In genomic region chr10:79374312-79375191, GRCh38 we compare ENCODE assay signal across 9 cellular contexts. TPM values are rescaled to one million over a fixed set of nuclear protein-coding genes. Genes with fewer than 3 reads are reported as not detected.
DNase-seq lines count a peak whose midpoint lies in the region; ATAC-seq and TF ChIP-seq lines count a peak whose summit lies in the region.
"Had no signal": no experiment of that assay in that cellular context is flagged by ENCODE, and none has a peak within 500 bp of the region (broad histone marks: within the 10 kb centered on the region; RNA-seq: fewer than 3 reads in every experiment).

No MANE protein-coding gene starts in this region.

- TF ChIP-seq CTCF in coronary artery (IDR thresholded peaks at IDR 0.05): peak; percentile 88
- peak; percentile 95 to 99 (median 98) for TF ChIP-seq CTCF in right lobe of liver (IDR thresholded peaks at IDR 0.05)

- peaks cover 11% of the 10 kb centered on the region; the same call in 1 of the 2 replicates for H3F3A ChIP-seq in GM23248 (ENCODE audit: insufficient read depth)

- H3K4me1 Mint-ChIP-seq in activated CD4-positive, alpha-beta T cell treated with anti-CD3 and anti-CD28 coated beads, Interleukin-2, amount 10 ng/mL, durations not matched to agents 7 days and 5 days: peaks cover 2% of the 10 kb centered on the region

- POLR2A ChIA-PET in activated CD4-positive, alpha-beta T cell treated with anti-CD3 and anti-CD28 coated beads, Interleukin-2, amount 10 ng/mL, durations not matched to agents 7 days and 5 days (lab: Charles Lee): no interaction called here

- no peaks in the 10 kb centered on the region for H3K79me2 ChIP-seq in GM23248 (ENCODE audit: insufficient read depth)

- peak overlapping the region; percentile 63 for H2AFZ ChIP-seq in GM23248

- no peaks in the 10 kb centered on the region for H3K36me3 Mint-ChIP-seq in activated CD4-positive, alpha-beta T cell treated with anti-CD3 and anti-CD28 coated beads, Interleukin-2, amount 10 ng/mL, durations not matched to agents 7 days and 5 days (ENCODE audit: low read depth)
- H3K36me3 Mint-ChIP-seq: IgD-negative memory B cell had no signal

- no peak overlapping the region for H3K27ac Mint-ChIP-seq in activated CD4-positive, alpha-beta T cell treated with anti-CD3 and anti-CD28 coated beads, Interleukin-2, amount 10 ng/mL, durations not matched to agents 7 days and 5 days

- in situ Hi-C loops in GM23248 (cut with MboI): no loop called here

- H3K4me3 Mint-ChIP-seq in activated CD4-positive, alpha-beta T cell treated with anti-CD3 and anti-CD28 coated beads, Interleukin-2, amount 10 ng/mL, durations not matched to agents 7 days and 5 days: no peak overlapping the region

- no peak for TF ChIP-seq POLR2A in right lobe of liver (IDR thresholded peaks at IDR 0.05)

- intact Hi-C loops in right lobe of liver (cut with DNase I): loop anchor here (5.0 to 10.0 kb wide), 2 partner anchors 113 to 120 kb away; no protein-coding TSS in a partner anchor

- ATAC-seq in right lobe of liver (peak; percentile 75 to 82 (median 77)), HG03025 (IDR thresholded peaks at IDR 0.05; ENCODE audit: low FRiP score, unreplicated experiment) (no peak)

- H3K9me3 Mint-ChIP-seq in activated CD4-positive, alpha-beta T cell treated with anti-CD3 and anti-CD28 coated beads, Interleukin-2, amount 10 ng/mL, durations not matched to agents 7 days and 5 days: peaks cover 2% of the 10 kb centered on the region

- H3K4me3 ChIP-seq in GM23248 (no peak overlapping the region), coronary artery (no peak overlapping the region), right lobe of liver (no peak overlapping the region)

- no peaks in the 10 kb centered on the region for H3K36me3 ChIP-seq in GM23248 (ENCODE audit: low read depth)
- no peaks in the 10 kb centered on the region for H3K36me3 ChIP-seq in right lobe of liver

- H4K20me1 ChIP-seq in GM23248 (ENCODE audit: insufficient read depth): no peaks in the 10 kb centered on the region

- H3K27ac ChIP-seq in GM23248 (no peak overlapping the region), coronary artery (no peak overlapping the region), right lobe of liver (no peak overlapping the region)

- CTCF ChIA-PET in activated CD4-positive, alpha-beta T cell treated with anti-CD3 and anti-CD28 coated beads, Interleukin-2, amount 10 ng/mL, durations not matched to agents 7 days and 5 days (lab: Charles Lee): interaction anchor here (0.6 to 2.3 kb wide), 29 partner anchors 8 to 1168 kb away, joined by 3 to 13 read pairs (median 3); no protein-coding TSS in a partner anchor

- peak; percentile 85 for DNase-seq in CD1c-positive myeloid dendritic cell (ENCODE audit: extremely low spot score)
- DNase-seq in GM23248: peak; percentile 82
- peak; percentile 73 for DNase-seq in NCI-H2227 (lab: John Stamatoyannopoulos, UW; ENCODE audit: unreplicated experiment)
- DNase-seq in activated CD4-positive, alpha-beta T cell treated with anti-CD3 and anti-CD28 coated beads, Interleukin-2, amount 10 ng/mL, durations not matched to agents 7 days and 5 days: peak; percentile 77
- no peak for DNase-seq in coronary artery (ENCODE audit: low spot score)
- peak; percentile 80 to 84 (median 83) for DNase-seq in right lobe of liver
- peak; percentile 50 to 72 (median 61) for DNase-seq in stimulated activated CD4-positive, alpha-beta T cell treated with anti-CD3 and anti-CD28 coated beads, TNF-alpha, amount 100 ng/mL, for 24 hours (ENCODE audit: low read depth in 3 of 3)

- no peak overlapping the region for H3K9ac ChIP-seq in GM23248

- H3K9me2 ChIP-seq in GM23248 (ENCODE audit: insufficient read depth): no peaks in the 10 kb centered on the region

- H3K27me3 Mint-ChIP-seq in activated CD4-positive, alpha-beta T cell treated with anti-CD3 and anti-CD28 coated beads, Interleukin-2, amount 10 ng/mL, durations not matched to agents 7 days and 5 days: peaks cover 9% of the 10 kb centered on the region
- H3K27me3 Mint-ChIP-seq: IgD-negative memory B cell had no signal

- WGBS in GM23248 (ENCODE audit: low coverage in 1 of 2, low lambda C conversion rate in 2 of 2, missing lambda C conversion rate in 2 of 2), 2 experiments: 0 to 2% methylated on average over 7 of the region's 7 CpGs
- 0% methylated on average over 7 of the region's 7 CpGs for WGBS in right lobe of liver (ENCODE audit: insufficient coverage, low coverage, low lambda C conversion rate, missing lambda C conversion rate)

- H3K4me2 ChIP-seq in GM23248 (ENCODE audit: unreplicated experiment): no peak overlapping the region

- H3K9me3 ChIP-seq in GM23248 (ENCODE audit: low read depth): no peaks in the 10 kb centered on the region
- H3K9me3 ChIP-seq in right lobe of liver: no peaks in the 10 kb centered on the region

- H3K4me1 ChIP-seq in GM23248 (ENCODE audit: insufficient read depth): peaks cover 6% of the 10 kb centered on the region; the same call in 1 of the 2 replicates
- H3K4me1 ChIP-seq in right lobe of liver: peaks cover 0 to 8% (median 0%) of the 10 kb centered on the region in 4 donors

- H3K27me3 ChIP-seq in GM23248 (replicated peaks; ENCODE audit: insufficient read depth): no peaks in the 10 kb centered on the region
- no peaks in the 10 kb centered on the region for H3K27me3 ChIP-seq in right lobe of liver

RNA-seq across cellular contexts. Expression of gene PPIF, which starts 27.3 kb away (rescaled TPM):
- 18.7 and 24.6 TPM in 2 replicates for total RNA-seq in GM23248 (2014; rRNA removed; shearing (Covaris generic))
- 45.5 and 50.8 TPM in 2 replicates for polyA plus RNA-seq in GM23248 (2016; fragmentation: Nextera tagmentation; extraction: Ambion mirVana)
- total RNA-seq in activated CD4-positive, alpha-beta T cell treated with anti-CD3 and anti-CD28 coated beads, Interleukin-2, amount 10 ng/mL, durations not matched to agents 7 days and 5 days: 10 to 100 TPM; 53.7 to 56.7 TPM
- total RNA-seq in right lobe of liver: 100 to 1,000 TPM in 1 of 6 experiments, 10 to 100 TPM in 5; 53.7 to 106 (median 90.1) TPM
